Comparison of ENCODE assay signal across 8 cellular contexts in the genomic region with DNA sequence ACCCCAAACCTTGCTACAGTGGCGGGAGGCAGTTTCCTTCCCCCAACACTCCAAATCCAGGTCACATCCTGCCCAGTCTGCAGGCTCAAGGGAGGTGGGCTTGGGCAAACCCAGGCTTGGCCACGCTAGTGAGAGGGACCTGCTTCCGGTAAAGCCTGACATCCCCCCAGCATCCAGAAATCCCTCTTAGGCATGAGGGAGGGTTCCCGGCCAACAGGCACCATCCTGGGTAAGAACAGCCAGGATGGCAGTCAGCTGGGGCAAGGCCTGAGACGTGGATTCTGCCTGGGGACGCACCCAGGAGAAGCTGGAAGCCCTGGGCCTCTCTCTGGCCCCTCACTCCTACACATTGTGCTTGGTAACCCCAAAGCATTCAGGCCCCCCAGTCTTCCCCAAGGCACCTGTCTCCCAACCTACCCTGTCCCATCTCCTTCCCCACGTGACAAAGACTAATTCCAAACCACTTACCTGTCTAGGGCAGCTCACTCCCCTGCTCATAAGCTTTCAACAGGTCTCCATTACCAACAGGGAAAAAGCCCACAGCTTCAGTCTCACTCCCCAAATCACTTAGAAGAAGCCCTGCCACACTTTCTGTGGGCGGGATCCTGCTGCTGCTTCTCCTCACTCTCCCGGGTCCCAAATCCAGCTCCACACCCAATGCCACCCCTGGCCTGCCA. TPM values are rescaled to one million over a fixed set of nuclear protein-coding genes. Genes with fewer than 3 reads are reported as not detected.
DNase-seq lines count a peak whose midpoint lies in the region; ATAC-seq, FAIRE-seq and TF ChIP-seq lines count a peak whose summit lies in the region.

No MANE protein-coding gene starts in this region.

- H3K4me3 ChIP-seq in CD8-positive, alpha-beta memory T cell (ENCODE audit: low read length), result peak overlapping the region; percentile 73
- peak overlapping the region; percentile 67 for H3K4me3 ChIP-seq in NT2/D1 (ENCODE audit: insufficient read length, low read depth)
- H3K4me3 ChIP-seq in H1 (ENCODE audit: extremely low read depth in 1 of 4, insufficient read depth in 2 of 4, low read depth in 3 of 4, low read length in 4 of 4), result peak overlapping the region; percentile 56 to 93 (median 82)
- peak overlapping the region; percentile 72 to 89 (median 75) for H3K4me3 ChIP-seq in pancreas

- H4K8ac ChIP-seq in H1 (ENCODE audit: extremely low read depth, insufficient read depth, low read length), result peak overlapping the region; percentile 90

- peak overlapping the region; percentile 96 for H3K4ac ChIP-seq in H1 (replicated peaks; ENCODE audit: insufficient read length, low read depth, low read length)

- H2BK120ac ChIP-seq in H1 (replicated peaks; ENCODE audit: low read depth, low read length), result peak overlapping the region; percentile 51

- no peaks in the 10 kb centered on the region for H3K79me2 ChIP-seq in H1 (ENCODE audit: control insufficient read depth in 1 of 2, insufficient read depth in 2 of 2, low read length in 2 of 2)

- H3K27ac Mint-ChIP-seq in CD8-positive, alpha-beta memory T cell, result peak overlapping the region; percentile 89 to 98 (median 94)

- peaks cover 0 to 5% (median 0%) of the 10 kb centered on the region in 3 donors for H3K36me3 Mint-ChIP-seq in CD8-positive, alpha-beta memory T cell

- H3K4me1 ChIP-seq in CD8-positive, alpha-beta memory T cell (ENCODE audit: insufficient read depth, low read length), result peaks cover 33% of the 10 kb centered on the region
- H3K4me1 ChIP-seq in NT2/D1 (ENCODE audit: insufficient read depth, insufficient read length) (peaks cover 27% of the 10 kb centered on the region), H1 (replicated peaks in 1 of 4; ENCODE audit: control insufficient read depth in 3 of 4, insufficient read depth in 4 of 4, low read length in 3 of 4) (peaks cover 0 to 18% (median 11%) of the 10 kb centered on the region in 4 experiments; a peak in 4 of 7 replicates), pancreas (peaks cover 0 to 17% (median 7%) of the 10 kb centered on the region in 3 donors)

- H3K27ac ChIP-seq in CD8-positive, alpha-beta memory T cell (ENCODE audit: low read depth, low read length), result peak overlapping the region; percentile 89
- H3K27ac ChIP-seq in H1 (ENCODE audit: low read depth, low read length) (peak overlapping the region; percentile 61), pancreas (peak overlapping the region; percentile 72 to 87 (median 84))

- FAIRE-seq in H1 (lab: Jason Lieb, UNC) (no peak), pancreas (lab: Jason Lieb, UNC) (no peak)

- TF ChIP-seq POLR2A in H1 (IDR thresholded peaks at IDR 0.05; ENCODE audit: control extremely low read depth in 1 of 2, low read depth in 2 of 2, low read length in 2 of 2), result no peak

- ATAC-seq in pancreas (no peak), HG03095 (IDR thresholded peaks at IDR 0.05; ENCODE audit: unreplicated experiment) (no peak), HG02870 (IDR thresholded peaks at IDR 0.05; ENCODE audit: unreplicated experiment) (no peak)

- H3K18ac ChIP-seq in H1 (ENCODE audit: extremely low read depth, low read length), result peak overlapping the region; percentile 64; the same call in 1 of the 2 replicates

- no peaks in the 10 kb centered on the region for H3K27me3 ChIP-seq in CD8-positive, alpha-beta memory T cell (ENCODE audit: insufficient read depth, low read length, poor library complexity, severe bottlenecking)
- H3K27me3 ChIP-seq in NT2/D1 (ENCODE audit: insufficient read depth, insufficient read length), result no peaks in the 10 kb centered on the region
- H3K27me3 ChIP-seq in H1 (replicated peaks in 1 of 4; ENCODE audit: control insufficient read depth in 3 of 4, extremely low read depth in 1 of 4, insufficient read depth in 3 of 4, low read length in 3 of 4), result peaks cover 0 to 10% (median 3%) of the 10 kb centered on the region in 4 experiments; a peak in 3 of 7 replicates
- H3K27me3 ChIP-seq in pancreas, result no peaks in the 10 kb centered on the region

- no peaks in the 10 kb centered on the region for H3K27me3 Mint-ChIP-seq in CD8-positive, alpha-beta memory T cell

- TF ChIP-seq CTCF in H1 (IDR thresholded peaks at IDR 0.05; ENCODE audit: control extremely low read depth in 1 of 3, insufficient read depth in 1 of 3, low read depth in 1 of 3, low read length in 3 of 3) (no peak), pancreas (IDR thresholded peaks at IDR 0.05) (no peak)

- H3K9ac ChIP-seq in NT2/D1 (ENCODE audit: insufficient read length, low read depth) (peak overlapping the region; percentile 85), H1 (replicated peaks in 1 of 4; ENCODE audit: extremely low read depth in 1 of 4, low read depth in 3 of 4, low read length in 3 of 4) (peak overlapping the region; percentile 52 to 68 (median 65))

- H3K36me3 ChIP-seq in CD8-positive, alpha-beta memory T cell (ENCODE audit: insufficient read depth, low read length), result no peaks in the 10 kb centered on the region
- H3K36me3 ChIP-seq in NT2/D1 (ENCODE audit: insufficient read depth, insufficient read length, low read length), result peaks cover 42% of the 10 kb centered on the region
- peaks cover 2 to 16% (median 6%) of the 10 kb centered on the region in 4 experiments; a peak in 3 of 8 replicates for H3K36me3 ChIP-seq in H1 (ENCODE audit: control insufficient read depth in 2 of 4, insufficient read depth in 4 of 4, low read length in 3 of 4)
- no peaks in the 10 kb centered on the region for H3K36me3 ChIP-seq in pancreas

- peak overlapping the region; percentile 100 for H2BK15ac ChIP-seq in H1 (ENCODE audit: low read length)

- DNase-seq in CD8-positive, alpha-beta memory T cell, result no peak
- DNase-seq in NT2/D1 (ENCODE audit: low read depth, low spot score) (no peak), H1 (ENCODE audit: low read depth in 1 of 2, low spot score in 2 of 2) (no peak), pancreas (peak in 3 of 6 donors; percentile 13 to 58 (median 35)), SHP77 treated with DMSO at 0.1 percent for 48 hours (lab: John Stamatoyannopoulos, UW) (no peak)
- DNase-seq in stimulated activated CD4-positive, alpha-beta T cell treated with anti-CD3 and anti-CD28 coated beads, Interleukin-12 subunit alpha, Interleukin-12 subunit beta, amount 100 ng/mL, for 4 hours, result no peak

- peak overlapping the region; percentile 67 to 94 for H3K4me2 ChIP-seq in H1 (ENCODE audit: insufficient read depth in 1 of 2, low read depth in 2 of 2, low read length in 2 of 2)

- peak overlapping the region; percentile 78; the same call in 1 of the 2 replicates for H2AFZ ChIP-seq in H1 (ENCODE audit: low read length)

- TF ChIP-seq EP300 in H1 (IDR thresholded peaks at IDR 0.05; ENCODE audit: borderline replicate concordance in 1 of 2, low read depth in 2 of 2, low read length in 2 of 2), result no peak

- no peak for TF ChIP-seq RAD21 in H1 (IDR thresholded peaks at IDR 0.05 in 1 of 2, conservative IDR thresholded peaks at IDR 0.05 in 1 of 2; ENCODE audit: low read depth in 2 of 2, low read length in 2 of 2)

- 53% methylated on average over 9 of the region's 9 CpGs; no CpG with 5 or more reads in 1 of the 2 experiments for WGBS in H1 (ENCODE audit: extremely low coverage in 1 of 2, insufficient coverage in 1 of 2, insufficient read length in 1 of 2, insufficient replicate concordance in 2 of 2, low coverage in 1 of 2, low lambda C conversion rate in 2 of 2, missing lambda C conversion rate in 1 of 2), 2 experiments
- 39 to 43% methylated on average over 9 of the region's 9 CpGs for WGBS in pancreas, 2 donors

- H4K20me1 ChIP-seq in H1 (replicated peaks in 1 of 2; ENCODE audit: control insufficient read depth in 1 of 2, insufficient read depth in 2 of 2, low read length in 2 of 2), result peaks cover 0 to 15% of the 10 kb centered on the region in 2 experiments

- peak overlapping the region; percentile 73 for H2BK5ac ChIP-seq in H1 (ENCODE audit: low read depth, low read length)

- H4K5ac ChIP-seq in H1 (ENCODE audit: insufficient read length, low read depth, low read length), result peak overlapping the region; percentile 75

- no peak overlapping the region for H3K23ac ChIP-seq in H1 (ENCODE audit: insufficient read length)

- peak overlapping the region; percentile 34 for H3K56ac ChIP-seq in H1 (replicated peaks; ENCODE audit: insufficient read length, low read depth, low read length)

- intact Hi-C loops in pancreas (cut with DNase I), result loop anchor here in 1 of 3 donors (5.0 kb wide), 1 partner anchor 202 kb away; no protein-coding TSS in a partner anchor

- no peaks in the 10 kb centered on the region for H3K79me1 ChIP-seq in H1 (ENCODE audit: low read depth, low read length)

- H2BK12ac ChIP-seq in H1 (ENCODE audit: low read depth, low read length), result peak overlapping the region; percentile 84; the same call in 1 of the 2 replicates

- peak overlapping the region; percentile 17; the same call in 1 of the 2 replicates for H2AK5ac ChIP-seq in H1 (ENCODE audit: low read depth, low read length)

- peak overlapping the region; percentile 81 to 93 (median 85) for H3K4me3 Mint-ChIP-seq in CD8-positive, alpha-beta memory T cell

- no peaks in the 10 kb centered on the region for H3K9me3 ChIP-seq in CD8-positive, alpha-beta memory T cell (ENCODE audit: low read length)
- H3K9me3 ChIP-seq in NT2/D1 (ENCODE audit: insufficient read depth, low read length) (no peaks in the 10 kb centered on the region), H1 (ENCODE audit: insufficient read depth in 2 of 2, low read depth in 1 of 2, low read length in 1 of 2) (peaks cover 0 to 5% of the 10 kb centered on the region in 2 experiments; a peak in 1 of 4 replicates), pancreas (no peaks in the 10 kb centered on the region)

- peaks cover 34 to 54% (median 37%) of the 10 kb centered on the region in 3 donors for H3K4me1 Mint-ChIP-seq in CD8-positive, alpha-beta memory T cell

- H3K9me3 Mint-ChIP-seq in CD8-positive, alpha-beta memory T cell, result no peaks in the 10 kb centered on the region

- peaks cover 25% of the 10 kb centered on the region; the same call in 1 of the 2 replicates for H3K23me2 ChIP-seq in H1 (ENCODE audit: low read depth, low read length)

- H3K14ac ChIP-seq in H1 (ENCODE audit: insufficient read length), result no peak overlapping the region

- POLR2A ChIA-PET in CD8-positive, alpha-beta memory T cell (lab: Charles Lee), result interaction anchor here (0.6 to 2.8 kb wide), 7 partner anchors 10 to 307 kb away, joined by 3 to 16 read pairs (median 4); a partner anchor contains a TSS
- POLR2A ChIA-PET in H1 (lab: Charles Lee; ENCODE audit: partially characterized antibody), result interaction anchor here (0.6 to 17.9 kb wide), 11 partner anchors 9 to 288 kb away, joined by 3 to 245 read pairs (median 3); a partner anchor contains a TSS

- H4K91ac ChIP-seq in H1 (replicated peaks; ENCODE audit: insufficient read length, low read length), result peak overlapping the region; percentile 75

- H2BK20ac ChIP-seq in H1 (ENCODE audit: low read length), result no peak overlapping the region

- CTCF ChIA-PET in CD8-positive, alpha-beta memory T cell (lab: Charles Lee), result interaction anchor here (0.7 to 7.2 kb wide), 10 partner anchors 12 to 221 kb away, joined by 3 to 87 read pairs (median 4); a partner anchor contains a TSS
- CTCF ChIA-PET in H1 (lab: Charles Lee; ENCODE audit: partially characterized antibody), result interaction anchor here (0.7 to 3.9 kb wide), 10 partner anchors 9 to 211 kb away, joined by 3 to 22 read pairs (median 4); a partner anchor contains a TSS

RNA-seq across cellular contexts. Expression of a gene that starts 2.1 kb away (rescaled TPM):
- under 1 TPM; 0.16 to 0.24 TPM for total RNA-seq in CD8-positive, alpha-beta memory T cell
- not detected for polyA plus RNA-seq in CD8-positive, alpha-beta memory T cell
- 0.23 and 0.24 TPM in 2 replicates for total RNA-seq in H1 (2021; fragmentation: NEBNext Ultra II Directional; extraction: Animal tissue kit (Norgen Biotek cat#: 25700))
- polyA plus RNA-seq in H1 (2011; rRNA removed), result 0.21 and 0.24 TPM in 2 replicates
- 0.23 TPM for polyA plus RNA-seq in H1 (2011; cell fraction: cytosol; rRNA removed)
- polyA plus RNA-seq in H1 (2011; cell fraction: nucleus; rRNA removed), result 0.27 TPM
- polyA plus RNA-seq in H1 (2012, experiment 1 of 2), result 0.27 to 0.36 TPM (median 0.33 TPM) in 4 replicates
- 0.13 TPM for polyA plus RNA-seq in H1 (2012, experiment 2 of 2)
- polyA plus RNA-seq in H1 (2013, experiment 1 of 2), result 0.12 TPM
- polyA plus RNA-seq in H1 (2013, experiment 2 of 2), result 0.07 TPM
- polyA minus RNA-seq in H1 (2011; rRNA and poly(A)+ RNA removed), result 0.27 and 0.79 TPM in 2 replicates
- polyA minus RNA-seq in H1 (2011; cell fraction: cytosol; rRNA and poly(A)+ RNA removed), result not detected
- polyA minus RNA-seq in H1 (2011; cell fraction: nucleus; rRNA and poly(A)+ RNA removed), result 1.7 TPM
- under 1 TPM in 4 of 6 donors, not detected in 2; 0.09 to 0.14 (median 0.11) TPM for total RNA-seq in pancreas
- under 1 TPM; 0.12 to 0.15 TPM for polyA plus RNA-seq in pancreas

RNA-seq across cellular contexts. Expression of a gene that starts 2.5 kb away (rescaled TPM):
- 1 to 10 TPM; 3.8 to 4.6 TPM for total RNA-seq in CD8-positive, alpha-beta memory T cell
- polyA plus RNA-seq in CD8-positive, alpha-beta memory T cell, result 6.6 TPM
- not detected in 2 replicates for total RNA-seq in H1 (2021; fragmentation: NEBNext Ultra II Directional; extraction: Animal tissue kit (Norgen Biotek cat#: 25700))
- polyA plus RNA-seq in H1 (2011; rRNA removed) (0.20 and 0.26 TPM in 2 replicates), pancreas (1 to 10 TPM; 1.6 to 2.2 TPM)
- 0.25 TPM for polyA plus RNA-seq in H1 (2011; cell fraction: cytosol; rRNA removed)
- 0.33 TPM for polyA plus RNA-seq in H1 (2011; cell fraction: nucleus; rRNA removed)
- polyA plus RNA-seq in H1 (2012, experiment 1 of 2), result 0.11 to 0.18 TPM (median 0.12 TPM) in 3 of 4 replicates, not detected in the other
- 0.30 TPM for polyA plus RNA-seq in H1 (2012, experiment 2 of 2)
- polyA plus RNA-seq in H1 (2013, experiment 1 of 2), result 0.08 TPM
- 0.04 TPM for polyA plus RNA-seq in H1 (2013, experiment 2 of 2)
- polyA minus RNA-seq in H1 (2011; rRNA and poly(A)+ RNA removed), result 0.07 and 0.09 TPM in 2 replicates
- not detected for polyA minus RNA-seq in H1 (2011; cell fraction: cytosol; rRNA and poly(A)+ RNA removed)
- 1.7 TPM for polyA minus RNA-seq in H1 (2011; cell fraction: nucleus; rRNA and poly(A)+ RNA removed)
- total RNA-seq in pancreas, result 1 to 10 TPM; 2.1 to 3.5 (median 2.7) TPM

RNA-seq across cellular contexts. Expression of a gene that starts 10.0 kb away (rescaled TPM):
- 10 to 100 TPM; 19.0 to 20.6 TPM for total RNA-seq in CD8-positive, alpha-beta memory T cell
- 2.7 TPM for polyA plus RNA-seq in CD8-positive, alpha-beta memory T cell
- 19.7 and 20.5 TPM in 2 replicates for total RNA-seq in H1 (2021; fragmentation: NEBNext Ultra II Directional; extraction: Animal tissue kit (Norgen Biotek cat#: 25700))
- polyA plus RNA-seq in H1 (2011; rRNA removed) (46.2 and 72.6 TPM in 2 replicates), pancreas (10 to 100 TPM; 29.4 to 40.0 TPM)
- polyA plus RNA-seq in H1 (2011; cell fraction: cytosol; rRNA removed), result 39.5 TPM
- 101 TPM for polyA plus RNA-seq in H1 (2011; cell fraction: nucleus; rRNA removed)
- 13.8 to 22.6 TPM (median 18.4 TPM) in 4 replicates for polyA plus RNA-seq in H1 (2012, experiment 1 of 2)
- polyA plus RNA-seq in H1 (2012, experiment 2 of 2), result 15.9 TPM
- 12.2 TPM for polyA plus RNA-seq in H1 (2013, experiment 1 of 2)
- 10.7 TPM for polyA plus RNA-seq in H1 (2013, experiment 2 of 2)
- 20.5 and 23.8 TPM in 2 replicates for polyA minus RNA-seq in H1 (2011; rRNA and poly(A)+ RNA removed)
- polyA minus RNA-seq in H1 (2011; cell fraction: cytosol; rRNA and poly(A)+ RNA removed), result 15.6 TPM
- 39.6 TPM for polyA minus RNA-seq in H1 (2011; cell fraction: nucleus; rRNA and poly(A)+ RNA removed)
- 10 to 100 TPM; 15.8 to 22.4 (median 18.8) TPM for total RNA-seq in pancreas

RNA-seq across cellular contexts. Expression of a gene that starts 22.0 kb away (rescaled TPM):
- 10 to 100 TPM; 68.8 to 72.3 TPM for total RNA-seq in CD8-positive, alpha-beta memory T cell
- 0.52 TPM for polyA plus RNA-seq in CD8-positive, alpha-beta memory T cell
- 35.3 and 35.8 TPM in 2 replicates for total RNA-seq in H1 (2021; fragmentation: NEBNext Ultra II Directional; extraction: Animal tissue kit (Norgen Biotek cat#: 25700))
- polyA plus RNA-seq in H1 (2011; rRNA removed) (33.4 and 56.3 TPM in 2 replicates), pancreas (under 1 TPM; 0.54 to 0.91 TPM)
- 44.6 TPM for polyA plus RNA-seq in H1 (2011; cell fraction: cytosol; rRNA removed)
- polyA plus RNA-seq in H1 (2011; cell fraction: nucleus; rRNA removed), result 121 TPM
- 32.0 to 45.5 TPM (median 42.4 TPM) in 4 replicates for polyA plus RNA-seq in H1 (2012, experiment 1 of 2)
- polyA plus RNA-seq in H1 (2012, experiment 2 of 2), result 36.8 TPM
- 25.5 TPM for polyA plus RNA-seq in H1 (2013, experiment 1 of 2)
- 23.3 TPM for polyA plus RNA-seq in H1 (2013, experiment 2 of 2)
- polyA minus RNA-seq in H1 (2011; rRNA and poly(A)+ RNA removed), result 21.5 and 26.8 TPM in 2 replicates
- polyA minus RNA-seq in H1 (2011; cell fraction: cytosol; rRNA and poly(A)+ RNA removed), result 17.8 TPM
- 22.2 TPM for polyA minus RNA-seq in H1 (2011; cell fraction: nucleus; rRNA and poly(A)+ RNA removed)
- total RNA-seq in pancreas, result under 1 TPM; 0.23 to 0.92 (median 0.56) TPM

RNA-seq across cellular contexts. Expression of a gene that starts 55.9 kb away (rescaled TPM):
- total RNA-seq in CD8-positive, alpha-beta memory T cell, result 1 to 10 TPM; 8.4 to 9.1 TPM
- 23.6 TPM for polyA plus RNA-seq in CD8-positive, alpha-beta memory T cell
- total RNA-seq in H1 (2021; fragmentation: NEBNext Ultra II Directional; extraction: Animal tissue kit (Norgen Biotek cat#: 25700)), result 3.3 and 4.1 TPM in 2 replicates
- polyA plus RNA-seq in H1 (2011; rRNA removed) (3.4 and 5.5 TPM in 2 replicates), pancreas (1 to 10 TPM; 2.1 to 3.5 TPM)
- 3.4 TPM for polyA plus RNA-seq in H1 (2011; cell fraction: cytosol; rRNA removed)
- polyA plus RNA-seq in H1 (2011; cell fraction: nucleus; rRNA removed), result 3.8 TPM
- polyA plus RNA-seq in H1 (2012, experiment 1 of 2), result 1.6 to 3.5 TPM (median 2.6 TPM) in 4 replicates
- polyA plus RNA-seq in H1 (2012, experiment 2 of 2), result 1.7 TPM
- polyA plus RNA-seq in H1 (2013, experiment 1 of 2), result 3.2 TPM
- 3.3 TPM for polyA plus RNA-seq in H1 (2013, experiment 2 of 2)
- 3.6 and 4.1 TPM in 2 replicates for polyA minus RNA-seq in H1 (2011; rRNA and poly(A)+ RNA removed)
- polyA minus RNA-seq in H1 (2011; cell fraction: cytosol; rRNA and poly(A)+ RNA removed), result 1.4 TPM
- polyA minus RNA-seq in H1 (2011; cell fraction: nucleus; rRNA and poly(A)+ RNA removed), result 1.1 TPM
- total RNA-seq in pancreas, result 1 to 10 TPM; 4.5 to 8.2 (median 5.7) TPM
